Comparison of ENCODE assay signal across 8 cellular contexts in the genomic region with DNA sequence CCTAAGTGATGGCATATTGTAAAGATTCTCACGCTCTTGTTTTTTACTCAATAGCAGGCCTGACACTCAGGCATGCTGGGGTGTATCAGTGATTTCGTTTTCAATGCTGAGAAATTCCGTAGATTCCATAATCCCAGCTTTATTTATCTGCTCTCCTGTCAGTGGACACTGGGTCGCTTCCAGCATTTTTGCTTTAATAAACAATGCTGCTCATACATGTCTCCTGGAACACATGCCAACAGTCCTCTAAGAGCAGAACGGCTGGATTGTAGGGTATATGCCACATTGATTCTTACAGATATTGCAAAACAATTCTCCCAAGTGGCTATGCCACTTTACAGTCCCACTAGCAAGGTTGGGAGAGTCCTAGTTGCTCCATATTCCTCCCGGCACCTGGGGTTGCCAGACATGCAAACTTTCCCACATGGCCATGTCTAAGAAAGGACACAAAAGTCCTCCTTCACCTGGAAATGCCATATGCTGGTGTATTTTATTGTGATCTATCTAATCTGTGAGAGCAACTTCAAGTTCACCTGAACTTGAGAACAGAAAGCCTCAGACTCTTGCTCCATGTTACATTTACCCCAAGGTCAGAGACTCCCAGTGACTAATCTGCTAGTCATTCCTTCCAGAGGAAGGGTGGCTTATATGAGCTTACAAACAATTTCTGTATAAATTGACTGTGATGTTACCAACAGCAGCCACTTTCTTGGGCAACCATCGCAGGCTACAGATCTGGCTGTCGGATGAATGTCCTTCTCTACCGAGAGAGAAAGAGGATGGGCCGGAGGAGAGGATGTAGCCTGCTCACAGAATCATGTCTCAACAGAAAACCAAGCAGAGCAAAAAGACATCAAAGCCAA.
A peak's percentile ranks its signal among the peaks of the same experiment; 100 is the strongest.
DNase-seq lines count a peak whose midpoint lies in the region; ATAC-seq, FAIRE-seq and TF ChIP-seq lines count a peak whose summit lies in the region.

No MANE protein-coding gene starts in this region.

- ATAC-seq in gastroesophageal sphincter (peak; percentile 57), GM18520 (IDR thresholded peaks at IDR 0.05; ENCODE audit: unreplicated experiment) (no peak)
- peak; percentile 75 for ATAC-seq in stimulated activated naive CD8-positive, alpha-beta T cell treated with anti-CD3 and anti-CD28 coated beads, Interleukin-15, Interleukin-2, amounts not matched to agents 100 U/mL and 50 U/mL, for 24 hours

- peak overlapping the region in 3 of 4 donors; percentile 41 to 59 (median 55) for H3K27ac ChIP-seq in gastroesophageal sphincter

- POLR2A ChIA-PET in activated CD4-positive, alpha-beta memory T cell treated with anti-CD3 and anti-CD28 coated beads for 36 hours (lab: Charles Lee) = interaction anchor here (0.9 to 4.1 kb wide), 11 partner anchors 10 to 85 kb away, joined by 3 to 24 read pairs (median 5); no protein-coding TSS in a partner anchor

- TF ChIP-seq POLR2A in gastroesophageal sphincter (IDR thresholded peaks at IDR 0.05) = no peak
- no peak for TF ChIP-seq POLR2A in H54 (IDR thresholded peaks at IDR 0.05; ENCODE audit: low read depth, low read length)

- no peak for DNase-seq in activated T-cell treated with anti-CD3 and anti-CD28 coated beads, Interleukin-2, amount 50 U/mL, for 24 hours
- DNase-seq in activated T-cell treated with anti-CD3 and anti-CD28 coated beads for 4 hours (no peak), superior temporal gyrus (ENCODE audit: extremely low spot score) (no peak), H54 (ENCODE audit: insufficient read length, low spot score) (no peak)
- peak; percentile 78 for DNase-seq in activated CD4-positive, alpha-beta memory T cell treated with anti-CD3 and anti-CD28 coated beads for 36 hours
- no peak for DNase-seq in stimulated activated naive CD8-positive, alpha-beta T cell treated with anti-CD3 and anti-CD28 coated beads, Interleukin-15, Interleukin-2, amounts not matched to agents 100 U/mL and 50 U/mL, for 24 hours

- H3K27me3 ChIP-seq in gastroesophageal sphincter = no peaks in the 10 kb centered on the region

- H3K9me3 Mint-ChIP-seq in activated T-cell treated with anti-CD3 and anti-CD28 coated beads, Interleukin-2, amount 50 U/mL, for 24 hours = no peaks in the 10 kb centered on the region
- no peaks in the 10 kb centered on the region for H3K9me3 Mint-ChIP-seq in activated CD4-positive, alpha-beta memory T cell treated with anti-CD3 and anti-CD28 coated beads for 36 hours

- no peak for TF ChIP-seq EP300 in gastroesophageal sphincter (IDR thresholded peaks at IDR 0.05)

- peaks cover 0 to 57% (median 22%) of the 10 kb centered on the region in 3 donors for H3K4me1 ChIP-seq in gastroesophageal sphincter

- no peaks in the 10 kb centered on the region for H3K9me3 ChIP-seq in gastroesophageal sphincter

- intact Hi-C loops in activated CD4-positive, alpha-beta memory T cell treated with anti-CD3 and anti-CD28 coated beads for 36 hours (cut with micrococcal nuclease) = loop anchor here (1.0 kb wide), 2 partner anchors 9 to 20 kb away; no protein-coding TSS in a partner anchor

- WGBS in gastroesophageal sphincter (ENCODE audit: low coverage in 1 of 2), 2 donors = 30 to 68% methylated on average over 6 to 10 of the region's 10 CpGs

- no peaks in the 10 kb centered on the region for H3K36me3 ChIP-seq in gastroesophageal sphincter

- peak overlapping the region; percentile 96 for H3K27ac Mint-ChIP-seq in activated T-cell treated with anti-CD3 and anti-CD28 coated beads, Interleukin-2, amount 50 U/mL, for 24 hours
- peak overlapping the region; percentile 92 for H3K27ac Mint-ChIP-seq in activated CD4-positive, alpha-beta memory T cell treated with anti-CD3 and anti-CD28 coated beads for 36 hours

- peaks cover 10% of the 10 kb centered on the region for H3K36me3 Mint-ChIP-seq in activated T-cell treated with anti-CD3 and anti-CD28 coated beads, Interleukin-2, amount 50 U/mL, for 24 hours (ENCODE audit: low read depth)
- H3K36me3 Mint-ChIP-seq in activated CD4-positive, alpha-beta memory T cell treated with anti-CD3 and anti-CD28 coated beads for 36 hours = peaks cover 9% of the 10 kb centered on the region

- FAIRE-seq in H54 (lab: Jason Lieb, UNC) = no peak

- H3K4me3 Mint-ChIP-seq in activated T-cell treated with anti-CD3 and anti-CD28 coated beads, Interleukin-2, amount 50 U/mL, for 24 hours = peak overlapping the region; percentile 58
- peak overlapping the region; percentile 40 for H3K4me3 Mint-ChIP-seq in activated CD4-positive, alpha-beta memory T cell treated with anti-CD3 and anti-CD28 coated beads for 36 hours

- H3K27me3 Mint-ChIP-seq in activated T-cell treated with anti-CD3 and anti-CD28 coated beads, Interleukin-2, amount 50 U/mL, for 24 hours = no peaks in the 10 kb centered on the region
- H3K27me3 Mint-ChIP-seq in activated CD4-positive, alpha-beta memory T cell treated with anti-CD3 and anti-CD28 coated beads for 36 hours = no peaks in the 10 kb centered on the region

- H3K4me3 ChIP-seq in gastroesophageal sphincter = no peak overlapping the region

- peaks cover 90% of the 10 kb centered on the region for H3K4me1 Mint-ChIP-seq in activated T-cell treated with anti-CD3 and anti-CD28 coated beads, Interleukin-2, amount 50 U/mL, for 24 hours (ENCODE audit: low read depth)
- H3K4me1 Mint-ChIP-seq in activated CD4-positive, alpha-beta memory T cell treated with anti-CD3 and anti-CD28 coated beads for 36 hours (ENCODE audit: low read depth) = peaks cover 87% of the 10 kb centered on the region

- CTCF ChIA-PET in activated CD4-positive, alpha-beta memory T cell treated with anti-CD3 and anti-CD28 coated beads for 36 hours (lab: Charles Lee) = interaction anchor here (1.0 to 1.9 kb wide), 4 partner anchors 11 to 67 kb away, joined by 3 to 5 read pairs (median 4); no protein-coding TSS in a partner anchor

- no peak for TF ChIP-seq CTCF in gastroesophageal sphincter (IDR thresholded peaks at IDR 0.05)
